In the genomic region with DNA sequence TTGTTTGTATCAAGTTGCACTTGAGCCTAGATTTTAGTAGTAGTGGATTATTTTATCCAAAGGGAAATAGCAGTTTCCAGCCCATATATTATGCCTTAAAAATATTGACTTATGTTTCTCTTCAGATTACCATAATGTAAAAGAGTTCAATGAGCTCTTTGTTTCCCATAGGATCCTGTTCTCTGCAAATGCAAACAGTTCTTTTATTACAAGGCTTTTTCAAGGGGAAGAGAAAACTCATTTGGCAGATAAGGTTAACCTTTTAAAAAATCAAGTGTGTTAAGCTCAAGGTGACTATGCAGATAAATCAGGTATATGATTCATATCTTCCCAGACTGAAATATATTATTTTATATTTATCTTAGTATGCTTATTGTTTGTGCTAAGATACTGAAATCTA, we compare ENCODE assay signal across 23 cellular contexts.
"Had no signal": no experiment of that assay in that cellular context is flagged by ENCODE, and none has a peak within 500 bp of the region (broad histone marks: within the 10 kb centered on the region; RNA-seq: fewer than 3 reads in every experiment).

No MANE protein-coding gene starts in this region.

- H3K9me3 Mint-ChIP-seq: mesothelial cell of epicardium, neural progenitor cell, type B pancreatic cell had no signal

- H3K36me3 Mint-ChIP-seq: memory B cell; mesothelial cell of epicardium; natural killer cell treated with Interleukin-12 subunit alpha and Interleukin-12 subunit beta and Interleukin-15 and Interleukin-18, amount 100 ng/mL, for 72 hours; neural progenitor cell; stimulated activated effector memory CD8-positive, alpha-beta T cell treated with anti-CD3 and anti-CD28 coated beads, Interleukin-12 subunit alpha, Interleukin-12 subunit beta, amount 100 ng/mL, for 72 hours; type B pancreatic cell had no signal

- H3K4me1 Mint-ChIP-seq: immature natural killer cell; memory B cell; neural progenitor cell; stimulated activated effector memory CD8-positive, alpha-beta T cell treated with anti-CD3 and anti-CD28 coated beads, Interleukin-12 subunit alpha, Interleukin-12 subunit beta, amount 100 ng/mL, for 72 hours had no signal

- FAIRE-seq: endometrium, keratinocyte had no signal

- H3K27me3 Mint-ChIP-seq: memory B cell; natural killer cell treated with Interleukin-12 subunit alpha and Interleukin-12 subunit beta and Interleukin-15 and Interleukin-18, amount 100 ng/mL, for 72 hours; type B pancreatic cell had no signal

- H3K27ac Mint-ChIP-seq: immature natural killer cell; memory B cell; mesothelial cell of epicardium; natural killer cell treated with Interleukin-12 subunit alpha and Interleukin-12 subunit beta and Interleukin-15 and Interleukin-18, amount 100 ng/mL, for 72 hours; neural progenitor cell; stimulated activated effector memory CD8-positive, alpha-beta T cell treated with anti-CD3 and anti-CD28 coated beads, Interleukin-12 subunit alpha, Interleukin-12 subunit beta, amount 100 ng/mL, for 72 hours; type B pancreatic cell had no signal

- H3K4me3 Mint-ChIP-seq: immature natural killer cell; memory B cell; mesothelial cell of epicardium; natural killer cell treated with Interleukin-12 subunit alpha and Interleukin-12 subunit beta and Interleukin-15 and Interleukin-18, amount 100 ng/mL, for 72 hours; neural progenitor cell; stimulated activated effector memory CD8-positive, alpha-beta T cell treated with anti-CD3 and anti-CD28 coated beads, Interleukin-12 subunit alpha, Interleukin-12 subunit beta, amount 100 ng/mL, for 72 hours; type B pancreatic cell had no signal

- DNase-seq: effector CD8-positive, alpha-beta T cell; glutamatergic neuron; immature natural killer cell; left ventricle myocardium inferior; lower lobe of right lung; nucleus accumbens; ovary; psoas muscle; retina; right lobe of liver; stimulated activated CD4-positive, alpha-beta T cell treated with anti-CD3 and anti-CD28 coated beads, Interleukin-4, amount 100 ng/mL, for 1 hour; stimulated activated CD8-positive, alpha-beta memory T cell treated with anti-CD3 and anti-CD28 coated beads, Interleukin-4, amount 100 ng/mL, for 48 hours; stimulated activated naive CD8-positive, alpha-beta T cell treated with anti-CD3 and anti-CD28 coated beads, Interleukin-15, Interleukin-2, amounts not matched to agents 100 U/mL and 50 U/mL, for 24 hours; thyroid gland; uterus had no signal
